Comparison of ENCODE assay signal across 14 cellular contexts in genomic region chr22:45604239-45604711, GRCh38.
A peak's percentile ranks its signal among the peaks of the same experiment; 100 is the strongest.
DNase-seq lines count a peak whose midpoint lies in the region; ATAC-seq, FAIRE-seq and TF ChIP-seq lines count a peak whose summit lies in the region.
"Had no signal": no experiment of that assay in that cellular context is flagged by ENCODE, and none has a peak within 500 bp of the region (broad histone marks: within the 10 kb centered on the region; RNA-seq: fewer than 3 reads in every experiment).

No MANE protein-coding gene starts in this region.

- H3K9me3 Mint-ChIP-seq in T-cell = no peaks in the 10 kb centered on the region

- WGBS in heart left ventricle, 4 donors = 74 to 82% (median 79%) methylated on average over 9 of the region's 9 CpGs
- WGBS in right cardiac atrium = 66% methylated on average over 9 of the region's 9 CpGs
- WGBS in small intestine, 3 donors = 53 to 66% (median 58%) methylated on average over 9 of the region's 9 CpGs

- H3K4me3 Mint-ChIP-seq in T-cell = no peak overlapping the region

- H3K36me3 Mint-ChIP-seq in T-cell = no peaks in the 10 kb centered on the region

- peak in 1 of 5 donors; percentile 14 for DNase-seq in heart left ventricle
- no peak for DNase-seq in right cardiac atrium
- DNase-seq in RWPE1 (ENCODE audit: low spot score) = peak; percentile 41
- no peak for DNase-seq in upper lobe of right lung
- DNase-seq in T-cell = no peak
- no peak for DNase-seq in erythroblast (lab: John Stamatoyannopoulos, UW)
- no peak for DNase-seq in small intestine
- DNase-seq: activated T-cell treated with anti-CD3 and anti-CD28 coated beads, Interleukin-2, amount 50 U/mL, for 48 hours; NCI-H1092; SJCRH30; spleen had no signal

- intact Hi-C loops in heart left ventricle (cut with DNase I) = no loop called here
- intact Hi-C loops in right cardiac atrium (cut with DNase I) = no loop called here
- intact Hi-C loops in upper lobe of right lung (cut with DNase I) = no loop called here

- H3K4me3 ChIP-seq in heart left ventricle (no peak overlapping the region), right cardiac atrium (ENCODE audit: low read length) (no peak overlapping the region), upper lobe of right lung (no peak overlapping the region), small intestine (ENCODE audit: low read depth in 1 of 2, low read length in 2 of 2) (no peak overlapping the region)
- H3K4me3 ChIP-seq: SJCRH30, spleen, tibial artery had no signal

- H3K4me1 Mint-ChIP-seq in T-cell = peaks cover 6 to 11% (median 10%) of the 10 kb centered on the region in 3 donors

- TF ChIP-seq POLR2A in heart left ventricle (IDR thresholded peaks at IDR 0.05) = no peak
- TF ChIP-seq POLR2A in erythroblast (IDR thresholded peaks at IDR 0.05; ENCODE audit: low read length) = no peak

- no peaks in the 10 kb centered on the region for H3K27me3 ChIP-seq in heart left ventricle
- H3K27me3 ChIP-seq in right cardiac atrium (ENCODE audit: control insufficient read depth, insufficient read depth) = no peaks in the 10 kb centered on the region
- H3K27me3 ChIP-seq in upper lobe of right lung = no peaks in the 10 kb centered on the region
- peaks cover 0 to 4% of the 10 kb centered on the region in 2 donors for H3K27me3 ChIP-seq in small intestine (ENCODE audit: control insufficient read depth in 2 of 2, insufficient read depth in 2 of 2, low read length in 2 of 2)
- H3K27me3 ChIP-seq: SJCRH30, tibial artery had no signal

- H3K27ac ChIP-seq in heart left ventricle (peak overlapping the region in 1 of 12 donors; percentile 63), right cardiac atrium (ENCODE audit: low read length) (no peak overlapping the region), RWPE1 (peak overlapping the region; percentile 80), upper lobe of right lung (no peak overlapping the region), small intestine (ENCODE audit: low read depth in 1 of 2, low read length in 1 of 2) (no peak overlapping the region)
- H3K27ac ChIP-seq: SJCRH30, spleen, tibial artery had no signal

- POLR2A ChIA-PET in RWPE1 (lab: Yijun Ruan, JAX; ENCODE audit: low non-redundant PET) = no interaction called here
- POLR2A ChIA-PET in T-cell (lab: Charles Lee) = no interaction called here

- ATAC-seq in heart left ventricle (peak in 3 of 4 donors; percentile 14 to 38 (median 16)), right cardiac atrium (no peak), esophagus mucosa (peak; percentile 26), upper lobe of right lung (peak; percentile 39), T-cell (replicated peaks in 1 of 4) (no peak)

- H3K36me3 ChIP-seq in heart left ventricle (peaks cover 0 to 27% (median 0%) of the 10 kb centered on the region in 9 donors), upper lobe of right lung (no peaks in the 10 kb centered on the region), small intestine (ENCODE audit: control insufficient read depth in 2 of 2, insufficient read depth in 2 of 2, low read length in 2 of 2) (no peaks in the 10 kb centered on the region)
- H3K36me3 ChIP-seq: SJCRH30, spleen had no signal

- CTCF ChIA-PET in RWPE1 (lab: Yijun Ruan, JAX) = no interaction called here
- CTCF ChIA-PET in T-cell (lab: Charles Lee) = no interaction called here

- FAIRE-seq in small intestine (lab: Jason Lieb, UNC) = no peak
- FAIRE-seq: A204.1 had no signal

- H3K4me1 ChIP-seq in heart left ventricle = peaks cover 0 to 13% (median 0%) of the 10 kb centered on the region in 12 donors
- H3K4me1 ChIP-seq in right cardiac atrium (ENCODE audit: control insufficient read depth, insufficient read depth, low read length) = no peaks in the 10 kb centered on the region
- H3K4me1 ChIP-seq in upper lobe of right lung = peaks cover 7% of the 10 kb centered on the region
- peaks cover 0 to 2% of the 10 kb centered on the region in 2 donors for H3K4me1 ChIP-seq in small intestine (ENCODE audit: control insufficient read depth in 2 of 2, insufficient read depth in 1 of 2, low read depth in 1 of 2, low read length in 1 of 2)

- H3K9me3 ChIP-seq in heart left ventricle (no peaks in the 10 kb centered on the region), right cardiac atrium (ENCODE audit: control insufficient read depth, low read length) (no peaks in the 10 kb centered on the region), upper lobe of right lung (no peaks in the 10 kb centered on the region), small intestine (ENCODE audit: control insufficient read depth, low read depth) (no peaks in the 10 kb centered on the region)
- H3K9me3 ChIP-seq: SJCRH30, spleen, tibial artery had no signal

- peaks cover 0 to 19% of the 10 kb centered on the region in 2 donors for H3K27me3 Mint-ChIP-seq in T-cell

- TF ChIP-seq CTCF in heart left ventricle (IDR thresholded peaks at IDR 0.05) (no peak), RWPE1 (conservative IDR thresholded peaks at IDR 0.05; ENCODE audit: low read depth) (no peak), upper lobe of right lung (IDR thresholded peaks at IDR 0.05) (no peak)

- H3K27ac Mint-ChIP-seq in T-cell = no peak overlapping the region

Comparison
In these comparisons a context has a peak if more than half of its experiments do, and no peak if none do; other contexts are left out.
1. ATAC-seq: peak in heart left ventricle (3 of 4), esophagus mucosa (single experiment) and upper lobe of right lung (single experiment); none in right cardiac atrium (0 of 2) and T-cell (0 of 4).